Comparison of ENCODE assay signal across 20 cellular contexts in genomic region chr12:9379023-9379742, GRCh38.
"Had no signal": no experiment of that assay in that cellular context is flagged by ENCODE, and none has a peak within 500 bp of the region (broad histone marks: within the 10 kb centered on the region; RNA-seq: fewer than 3 reads in every experiment).

No MANE protein-coding gene starts in this region.

- H3K27me3 ChIP-seq: gastrocnemius medialis, neutrophil, ovary, sigmoid colon, testis, tibial artery, upper lobe of left lung had no signal

- H3K4me3 ChIP-seq: coronary artery, gastrocnemius medialis, lower lobe of right lung, ovary, psoas muscle, sigmoid colon, testis, tibial artery, upper lobe of left lung had no signal

- DNase-seq: effector memory CD8-positive, alpha-beta T cell; foreskin fibroblast; gastrocnemius medialis; head of caudate nucleus; left ventricle myocardium superior; lower lobe of right lung; ovary; psoas muscle; right cardiac atrium; sigmoid colon; stimulated activated CD4-positive, alpha-beta T cell treated with anti-CD3 and anti-CD28 coated beads, Interleukin-2, amount 100 ng/mL, for 24 hours; stimulated activated CD4-positive, alpha-beta T cell treated with anti-CD3 and anti-CD28 coated beads, Interleukin-4, amount 100 ng/mL, for 4 hours; stimulated activated naive CD8-positive, alpha-beta T cell treated with anti-CD3 and anti-CD28 coated beads, Interleukin-15, Interleukin-2, amounts not matched to agents 100 U/mL and 50 U/mL, for 24 hours; substantia nigra; tibial artery had no signal

- H3K9me3 ChIP-seq: gastrocnemius medialis, lower lobe of right lung, neutrophil, ovary, psoas muscle, sigmoid colon, testis, tibial artery, upper lobe of left lung had no signal

- ATAC-seq: effector memory CD8-positive, alpha-beta T cell; gastrocnemius medialis; left ventricle myocardium superior; lower lobe of right lung; psoas muscle; right cardiac atrium; stimulated activated memory B cell treated with anti-CD40 and anti-IgM and Interleukin-4, amounts not matched to agents 10 μg/mL and 1 μg/mL and 100 μg/mL, for 72 hours; stimulated activated naive CD8-positive, alpha-beta T cell treated with anti-CD3 and anti-CD28 coated beads, Interleukin-15, Interleukin-2, amounts not matched to agents 100 U/mL and 50 U/mL, for 24 hours had no signal

- H3K36me3 ChIP-seq: gastrocnemius medialis, lower lobe of right lung, neutrophil, ovary, sigmoid colon, tibial artery, upper lobe of left lung had no signal

- H3K27ac ChIP-seq: coronary artery, gastrocnemius medialis, lower lobe of right lung, neutrophil, ovary, psoas muscle, sigmoid colon, testis, tibial artery, upper lobe of left lung had no signal

- H3K4me1 ChIP-seq: gastrocnemius medialis, lower lobe of right lung, psoas muscle, sigmoid colon, testis, tibial artery had no signal
